In genomic region chr3:113947372-113948014, GRCh38 we compare ENCODE assay signal across 8 cellular contexts. TPM values are rescaled to one million over a fixed set of nuclear protein-coding genes. Genes with fewer than 3 reads are reported as not detected.
DNase-seq lines count a peak whose midpoint lies in the region; ATAC-seq and TF ChIP-seq lines count a peak whose summit lies in the region.

Gene ZDHHC23, plus strand, starts transcription at chr3:113948013. Its CDS starts 790 bp downstream, at chr3:113948803.

- DNase-seq in AG08395 (ENCODE audit: low spot score) (peak; percentile 71), NCI-H226 (peak; percentile 74), left lung (peak; percentile 86 to 95)
- peak; percentile 36 to 46 for DNase-seq in activated CD4-positive, alpha-beta T cell treated with anti-CD3 and anti-CD28 coated beads for 24 hours (ENCODE audit: low read depth in 2 of 2)
- DNase-seq in stimulated activated CD4-positive, alpha-beta T cell treated with anti-CD3 and anti-CD28 coated beads, Interleukin-2, amount 100 ng/mL, for 48 hours, result peak; percentile 44 to 56

- no peak for TF ChIP-seq CTCF in left lung (IDR thresholded peaks at IDR 0.05)

- H3K36me3 ChIP-seq in left lung, result no peaks in the 10 kb centered on the region

- in situ Hi-C loops in GM18951 (cut with MboI; ENCODE audit: low sequenced_read_pairs, unreplicated experiment), result no loop called here

- H3K4me3 ChIP-seq in left lung, result peak within 1 kb of the TSS; percentile 59 to 62

- H3K4me1 ChIP-seq in left lung, result peaks cover 0 to 14% of the 10 kb centered on the region in 2 donors

- ATAC-seq in HG03159 (IDR thresholded peaks at IDR 0.05; ENCODE audit: unreplicated experiment) (peak; percentile 74), left lung (peak; percentile 93)

- H3K27ac ChIP-seq in cingulate gyrus (ENCODE audit: low read depth, low read length), result peak within 1 kb of the TSS; percentile 12
- H3K27ac ChIP-seq in left lung, result peak within 1 kb of the TSS; percentile 46 to 58

- H3K27me3 ChIP-seq in left lung, result peaks cover 0 to 7% of the 10 kb centered on the region in 2 donors

- H3K9me3 ChIP-seq in left lung, result no peaks in the 10 kb centered on the region

- peak; percentile 30 for TF ChIP-seq POLR2A in GM18951 (IDR thresholded peaks at IDR 0.05; ENCODE audit: extremely low read depth, insufficient read depth, insufficient read length)

- intact Hi-C loops in left lung (cut with DNase I), result no loop called here

RNA-seq across cellular contexts. Expression of gene ZDHHC23, which starts in this region (rescaled TPM):
- total RNA-seq in left lung, result 10 to 100 TPM; 10.9 to 11.2 TPM

Comparison
In these comparisons a context has a peak if more than half of its experiments do, and no peak if none do; other contexts are left out.
1. Peak in every context shown above with its lines: DNase-seq, ATAC-seq, H3K4me3 ChIP-seq and H3K27ac ChIP-seq.